21 cellular contexts compared by ENCODE assay signal in genomic region chr12:130169256-130169655, GRCh38. TPM values are rescaled to one million over a fixed set of nuclear protein-coding genes. Genes with fewer than 3 reads are reported as not detected.
"Had no signal": no experiment of that assay in that cellular context is flagged by ENCODE, and none has a peak within 500 bp of the region (broad histone marks: within the 10 kb centered on the region; RNA-seq: fewer than 3 reads in every experiment).

No MANE protein-coding gene starts in this region.

- H3K36me3 ChIP-seq: heart left ventricle, neutrophil, suprapubic skin, thyroid gland had no signal

- H3K4me3 Mint-ChIP-seq: natural killer cell treated with Interleukin-12 subunit alpha and Interleukin-12 subunit beta and Interleukin-15 and Interleukin-18, amount 100 ng/mL, for 72 hours had no signal

- ATAC-seq: heart left ventricle; left colon; left ventricle myocardium superior; natural killer cell treated with Interleukin-12 subunit alpha and Interleukin-12 subunit beta and Interleukin-15 and Interleukin-18, amount 100 ng/mL, for 72 hours; sciatic nerve had no signal

- DNase-seq: effector CD4-positive, alpha-beta T cell; heart left ventricle; hippocampal formation; left colon; left ventricle myocardium superior; mesenchymal stem cell; midbrain; small intestine; stimulated activated CD4-positive, alpha-beta T cell treated with anti-CD3 and anti-CD28 coated beads, Interleukin-12 subunit alpha, Interleukin-12 subunit beta, amount 100 ng/mL, for 4 hours; stimulated activated CD4-positive, alpha-beta T cell treated with anti-CD3 and anti-CD28 coated beads, Interleukin-2, amount 100 ng/mL, for 48 hours; stimulated activated naive CD4-positive, alpha-beta T cell treated with Interleukin-2 at 50 U/mL for 16 hours; thyroid gland had no signal

- H3K36me3 Mint-ChIP-seq: natural killer cell treated with Interleukin-12 subunit alpha and Interleukin-12 subunit beta and Interleukin-15 and Interleukin-18, amount 100 ng/mL, for 72 hours had no signal

- H3K27ac ChIP-seq: coronary artery, heart left ventricle, neutrophil, suprapubic skin, thyroid gland had no signal

- H3K4me3 ChIP-seq: coronary artery, heart left ventricle, lung, suprapubic skin, thyroid gland had no signal

- H3K27ac Mint-ChIP-seq: natural killer cell treated with Interleukin-12 subunit alpha and Interleukin-12 subunit beta and Interleukin-15 and Interleukin-18, amount 100 ng/mL, for 72 hours had no signal

- H3K9me3 ChIP-seq: neutrophil, thyroid gland had no signal

- H3K4me1 ChIP-seq: heart left ventricle, thyroid gland had no signal

- H3K9me3 Mint-ChIP-seq: natural killer cell treated with Interleukin-12 subunit alpha and Interleukin-12 subunit beta and Interleukin-15 and Interleukin-18, amount 100 ng/mL, for 72 hours had no signal

RNA-seq across cellular contexts. Expression of gene FZD10, which starts 7.0 kb away (rescaled TPM):
- total RNA-seq: glomerular endothelial cell; natural killer cell treated with Interleukin-12 subunit alpha and Interleukin-12 subunit beta and Interleukin-15 and Interleukin-18, amount 100 ng/mL, for 72 hours; osteocyte; pulmonary artery endothelial cell had no signal
